In the genomic region with DNA sequence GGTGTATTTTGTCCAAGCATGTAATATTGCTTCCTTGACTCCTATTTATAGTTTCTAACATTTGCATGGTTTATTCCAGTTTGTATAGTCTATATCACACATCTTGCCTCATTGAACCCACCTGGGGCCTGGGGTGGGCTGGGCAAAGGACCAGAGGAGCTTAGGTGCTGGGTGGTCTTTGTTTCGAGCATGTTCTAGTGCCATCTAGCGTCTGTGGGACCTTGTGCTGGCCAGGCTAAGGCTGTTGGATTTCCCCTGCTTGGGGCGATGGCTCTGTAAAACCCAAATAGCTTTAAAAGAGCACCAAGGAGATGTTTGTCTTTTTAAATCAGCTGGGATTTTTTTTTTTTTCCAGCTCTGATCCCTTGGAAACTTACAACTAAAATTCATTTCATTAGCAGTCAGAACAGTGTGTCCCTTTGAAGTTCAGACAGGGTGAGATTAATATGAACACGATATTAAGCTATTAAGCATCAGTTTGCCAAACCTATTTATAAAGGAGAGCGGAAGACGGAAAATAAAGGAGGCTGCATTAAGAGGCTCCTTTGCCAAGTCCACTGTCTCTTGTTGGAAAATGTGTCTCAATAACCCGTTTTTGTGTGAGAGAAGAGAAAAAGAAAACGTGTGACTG, we compare ENCODE assay signal across 8 cellular contexts.
DNase-seq lines count a peak whose midpoint lies in the region; ATAC-seq and TF ChIP-seq lines count a peak whose summit lies in the region.

No MANE protein-coding gene starts in this region.

- DNase-seq in GM03348 (ENCODE audit: low spot score) (peak; percentile 75), NB4 (ENCODE audit: low read depth) (peak; percentile 44), astrocyte of the hippocampus (ENCODE audit: low read depth, low spot score) (peak; percentile 81), hypothalamus (lab: John Stamatoyannopoulos, UW) (peak in 42 of 51 donors; percentile 7 to 75 (median 44)), substantia nigra (lab: John Stamatoyannopoulos, UW) (peak in 41 of 49 donors; percentile 4 to 78 (median 48)), HPDE6-E6E7 (ENCODE audit: extremely low spot score) (no peak), omental fat pad (ENCODE audit: low spot score) (no peak)

- no peak overlapping the region for H3K4me3 ChIP-seq in NB4 (ENCODE audit: low read depth, low read length)

- no peak for TF ChIP-seq POLR2A in NB4 (IDR thresholded peaks at IDR 0.05; ENCODE audit: extremely low read depth, insufficient read length)

- ATAC-seq in GM21526 (IDR thresholded peaks at IDR 0.05; ENCODE audit: low FRiP score, unreplicated experiment), result no peak
- no peak for ATAC-seq in omental fat pad (ENCODE audit: low FRiP score)

- peak; percentile 67 for TF ChIP-seq CTCF in NB4 (IDR thresholded peaks at IDR 0.05; ENCODE audit: low read depth, low read length)
- TF ChIP-seq CTCF in omental fat pad (IDR thresholded peaks at IDR 0.05), result no peak

- H3K27ac ChIP-seq in substantia nigra (ENCODE audit: low read depth, low read length, poor library complexity, severe bottlenecking), result no peak overlapping the region

Comparison
In these comparisons a context has a peak if more than half of its experiments do, and no peak if none do; other contexts are left out.
1. DNase-seq: peak in GM03348 (single experiment), NB4 (single experiment), astrocyte of the hippocampus (single experiment), hypothalamus (42 of 51) and substantia nigra (41 of 49); none in HPDE6-E6E7 (single experiment) and omental fat pad (single experiment).